In the genomic region with DNA sequence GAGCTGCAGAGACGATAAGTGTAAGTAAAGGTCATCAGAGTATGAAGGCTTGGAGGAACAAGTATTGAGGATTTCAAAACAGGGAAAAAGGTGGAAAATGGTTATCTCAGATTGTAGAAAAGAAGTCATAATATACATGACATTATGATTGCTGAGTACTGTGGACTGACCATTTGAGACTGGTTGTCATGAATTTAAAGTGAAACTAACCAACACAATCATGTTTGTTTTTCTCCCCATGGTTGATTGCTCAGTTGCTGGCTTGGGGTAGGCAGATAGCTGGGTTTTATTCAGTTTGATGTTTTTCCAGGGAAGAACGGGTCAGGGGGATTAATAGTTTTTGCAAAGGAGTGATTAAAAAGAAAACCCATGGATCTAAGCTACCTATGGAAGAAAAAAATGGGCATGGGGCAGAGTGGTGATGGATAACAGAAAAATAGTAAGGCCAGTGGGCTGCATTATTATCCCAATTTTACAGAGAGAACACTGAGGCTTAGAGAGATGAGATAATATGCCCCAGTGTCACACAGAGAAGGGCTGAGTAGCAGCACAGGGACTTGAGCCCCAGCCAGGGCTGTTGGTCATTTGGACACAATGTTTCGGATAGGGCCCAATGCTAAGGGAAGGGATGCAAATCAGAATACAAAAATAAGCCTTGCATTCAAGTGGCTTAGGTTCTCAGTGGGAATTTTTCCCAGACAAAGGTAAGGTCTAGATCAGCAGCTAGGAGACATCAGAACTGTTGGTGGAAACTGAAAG, we compare ENCODE assay signal across 11 cellular contexts.
"Had no signal": no experiment of that assay in that cellular context is flagged by ENCODE, and none has a peak within 500 bp of the region (broad histone marks: within the 10 kb centered on the region; RNA-seq: fewer than 3 reads in every experiment).

No MANE protein-coding gene starts in this region.

- H2AFZ ChIP-seq: GM23248 had no signal

- H3K9ac ChIP-seq: GM23248, KMS-11 had no signal

- FAIRE-seq: HTR-8/SVneo, K562 had no signal

- H3K36me3 ChIP-seq: HAP-1 had no signal

- H3K27ac ChIP-seq: GM23248, KMS-11 had no signal

- ATAC-seq: HCT116, K562 had no signal

- H3K4me1 ChIP-seq: HAP-1 had no signal

- H3K9me3 ChIP-seq: HAP-1 had no signal

- DNase-seq: GM23248, GOT3, H7, HFFc6, IMR-90, Karpas-422 had no signal

- H3K4me3 ChIP-seq: GM23248, HAP-1, K562 had no signal

- H3K4me2 ChIP-seq: KMS-11 had no signal
